In the genomic region with DNA sequence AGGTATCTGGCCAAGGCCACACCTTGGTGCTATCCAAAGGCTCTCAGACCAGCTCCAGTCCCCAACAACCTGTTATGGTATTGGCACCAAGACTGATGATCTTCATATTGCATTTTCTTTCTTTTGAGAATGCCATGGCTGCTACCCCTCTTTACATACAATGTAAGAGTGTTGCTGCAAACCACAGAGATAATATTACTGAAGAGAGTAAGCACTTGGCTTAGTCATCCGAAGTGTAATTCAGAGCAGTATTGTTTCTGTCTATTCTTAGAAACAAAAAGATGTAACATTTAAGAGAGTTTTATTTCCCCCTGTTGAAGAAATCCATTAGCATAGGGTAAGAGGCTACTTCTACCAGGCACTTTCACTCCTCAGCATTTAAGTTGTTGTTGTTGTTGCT, we compare ENCODE assay signal across 23 cellular contexts.
A peak's percentile ranks its signal among the peaks of the same experiment; 100 is the strongest.
DNase-seq lines count a peak whose midpoint lies in the region; ATAC-seq, FAIRE-seq and TF ChIP-seq lines count a peak whose summit lies in the region.
"Had no signal": no experiment of that assay in that cellular context is flagged by ENCODE, and none has a peak within 500 bp of the region (broad histone marks: within the 10 kb centered on the region; RNA-seq: fewer than 3 reads in every experiment).

No MANE protein-coding gene starts in this region.

- DNase-seq in AG10803 (ENCODE audit: low read depth) = peak; percentile 15
- peak; percentile 65 for DNase-seq in LHCN-M2 (ENCODE audit: low read depth)
- no peak for DNase-seq in astrocyte (ENCODE audit: low read depth)
- DNase-seq in osteoblast (ENCODE audit: insufficient read length, low spot score, missing footprints) = no peak
- DNase-seq in NCI-H1105 treated with DMSO at 0.1 percent for 48 hours (lab: John Stamatoyannopoulos, UW) = no peak
- no peak for DNase-seq in activated effector memory CD4-positive, alpha-beta T cell treated with anti-CD3 and anti-CD28 coated beads, Interleukin-2, amount 50 U/mL, for 16 hours
- no peak for DNase-seq in omental fat pad (ENCODE audit: low spot score)
- DNase-seq in NCI-H748 (lab: John Stamatoyannopoulos, UW; ENCODE audit: unreplicated experiment) = no peak
- DNase-seq: AML-193; Caco-2; CD8-positive, alpha-beta T cell; GOT3; NCI-H2029; NCI-H2227 treated with DMSO at 0.1 percent for 48 hours; NCI-H526 treated with DMSO at 0.1 percent for 48 hours; Peyer's patch; SHP77 treated with DMSO at 0.1 percent for 48 hours; SK-N-SH; SW 1271 had no signal

- H2AFZ ChIP-seq in astrocyte (ENCODE audit: low read depth, low read length) = no peak overlapping the region
- peak overlapping the region; percentile 28 for H2AFZ ChIP-seq in osteoblast (ENCODE audit: low read length)

- H3K9ac ChIP-seq in astrocyte (ENCODE audit: low read length) = no peak overlapping the region
- H3K9ac ChIP-seq: BLaER1 treated with 17β-estradiol and CSF1 and Interleukin-3, amounts not matched to agents 10 nM and 100 nM; SK-N-SH had no signal

- H3K4me1 ChIP-seq in astrocyte (ENCODE audit: insufficient read depth, low read length) (no peaks in the 10 kb centered on the region), osteoblast (ENCODE audit: insufficient read depth, low read length) (peaks cover 5% of the 10 kb centered on the region)
- H3K4me1 ChIP-seq: BLaER1 treated with 17β-estradiol and CSF1 and Interleukin-3, amounts not matched to agents 10 nM and 100 nM; HAP-1; Peyer's patch had no signal

- H3K9me3 Mint-ChIP-seq in astrocyte (ENCODE audit: unreplicated experiment) = peaks cover 18% of the 10 kb centered on the region

- H3K36me3 ChIP-seq in astrocyte (ENCODE audit: insufficient read depth, low read length) (no peaks in the 10 kb centered on the region), osteoblast (ENCODE audit: insufficient read depth, low read length) (no peaks in the 10 kb centered on the region)
- H3K36me3 ChIP-seq: BLaER1 treated with 17β-estradiol and CSF1 and Interleukin-3, amounts not matched to agents 10 nM and 100 nM; HAP-1; Peyer's patch had no signal

- H3K27me3 ChIP-seq in astrocyte (ENCODE audit: insufficient read depth, low read length) (no peaks in the 10 kb centered on the region), osteoblast (ENCODE audit: insufficient read depth, low read length) (no peaks in the 10 kb centered on the region)
- H3K27me3 ChIP-seq: BLaER1 treated with 17β-estradiol and CSF1 and Interleukin-3, amounts not matched to agents 10 nM and 100 nM; Peyer's patch had no signal

- peaks cover 2% of the 10 kb centered on the region for H3K4me1 Mint-ChIP-seq in astrocyte (ENCODE audit: low read depth, unreplicated experiment)

- H3K4me2 ChIP-seq in astrocyte (ENCODE audit: low read length) (no peak overlapping the region), osteoblast (ENCODE audit: insufficient read depth, low read length) (no peak overlapping the region)
- H3K4me2 ChIP-seq: BLaER1 treated with 17β-estradiol and CSF1 and Interleukin-3, amounts not matched to agents 10 nM and 100 nM; SK-N-SH had no signal

- no peaks in the 10 kb centered on the region for H3K36me3 Mint-ChIP-seq in astrocyte (ENCODE audit: low read depth, unreplicated experiment)
- H3K36me3 Mint-ChIP-seq: CD8-positive, alpha-beta T cell had no signal

- H4K20me1 ChIP-seq in astrocyte (ENCODE audit: insufficient read depth, low read length) (no peaks in the 10 kb centered on the region), osteoblast (ENCODE audit: insufficient read depth, low read length) (no peaks in the 10 kb centered on the region)
- H4K20me1 ChIP-seq: BLaER1 treated with 17β-estradiol and CSF1 and Interleukin-3, amounts not matched to agents 10 nM and 100 nM had no signal

- H3K4me3 ChIP-seq in AG10803 (ENCODE audit: low read length) = no peak overlapping the region
- no peak overlapping the region for H3K4me3 ChIP-seq in astrocyte (ENCODE audit: insufficient read depth, low read depth, low read length)
- H3K4me3 ChIP-seq in osteoblast (ENCODE audit: insufficient read depth, low read length) = no peak overlapping the region
- H3K4me3 ChIP-seq: BLaER1 treated with 17β-estradiol and CSF1 and Interleukin-3, amounts not matched to agents 10 nM and 100 nM; GM12878; HAP-1; Peyer's patch had no signal

- ATAC-seq in omental fat pad (ENCODE audit: low FRiP score) = no peak
- ATAC-seq: CD8-positive, alpha-beta T cell; GM12878 had no signal

- no peak overlapping the region for H3K27ac ChIP-seq in astrocyte (ENCODE audit: low read depth, low read length)
- H3K27ac ChIP-seq in osteoblast (ENCODE audit: low read depth, low read length) = peak overlapping the region; percentile 4
- H3K27ac ChIP-seq: BLaER1 treated with 17β-estradiol and CSF1 and Interleukin-3, amounts not matched to agents 10 nM and 100 nM; Peyer's patch had no signal

- no peaks in the 10 kb centered on the region for H3K79me2 ChIP-seq in astrocyte (ENCODE audit: insufficient read depth, low read length)
- no peaks in the 10 kb centered on the region for H3K79me2 ChIP-seq in osteoblast (ENCODE audit: insufficient read depth, low read length)

- no peak overlapping the region for H3K27ac Mint-ChIP-seq in astrocyte (ENCODE audit: unreplicated experiment)
- H3K27ac Mint-ChIP-seq: CD8-positive, alpha-beta T cell had no signal

- no peak for TF ChIP-seq CTCF in AG10803 (conservative IDR thresholded peaks at IDR 0.05; ENCODE audit: low read length)
- no peak for TF ChIP-seq CTCF in astrocyte (IDR thresholded peaks at IDR 0.05; ENCODE audit: insufficient read depth, low read depth, low read length)
- TF ChIP-seq CTCF in osteoblast (IDR thresholded peaks at IDR 0.05; ENCODE audit: extremely low read depth, low read depth, low read length) = no peak
- TF ChIP-seq CTCF in omental fat pad (IDR thresholded peaks at IDR 0.05) = no peak

- H3K27me3 Mint-ChIP-seq in astrocyte (ENCODE audit: low read depth, unreplicated experiment) = peaks cover 1% of the 10 kb centered on the region

- FAIRE-seq in astrocyte (lab: Jason Lieb, UNC) = peak; percentile 13
- FAIRE-seq: G401.6, GM12878 had no signal

- H3K4me3 Mint-ChIP-seq in astrocyte (ENCODE audit: unreplicated experiment) = no peak overlapping the region
- H3K4me3 Mint-ChIP-seq: CD8-positive, alpha-beta T cell had no signal

- H3K9me3 ChIP-seq in astrocyte (ENCODE audit: insufficient read depth, low read depth, low read length) = no peaks in the 10 kb centered on the region
- H3K9me3 ChIP-seq in osteoblast (ENCODE audit: low read depth, low read length) = no peaks in the 10 kb centered on the region
- H3K9me3 ChIP-seq: HAP-1, SK-N-SH had no signal

Comparison
In these comparisons a context has a peak if more than half of its experiments do, and no peak if none do; other contexts are left out.
1. DNase-seq: peak in AG10803 (single experiment) and LHCN-M2 (single experiment); none in astrocyte (single experiment), osteoblast (single experiment), NCI-H1105 treated with DMSO at 0.1 percent for 48 hours (single experiment), activated effector memory CD4-positive, alpha-beta T cell treated with anti-CD3 and anti-CD28 coated beads, Interleukin-2, amount 50 U/mL, for 16 hours (single experiment), omental fat pad (single experiment) and NCI-H748 (single experiment).